ENCODE assay signal across 8 cellular contexts in genomic region chr19:17215125-17215971, GRCh38. TPM values are rescaled to one million over a fixed set of nuclear protein-coding genes. Genes with fewer than 3 reads are reported as not detected.
DNase-seq lines count a peak whose midpoint lies in the region; ATAC-seq and TF ChIP-seq lines count a peak whose summit lies in the region.

USE1 (plus strand) TSS chr19:17215357; CDS start chr19:17215406, 49 bp downstream.

- H3K27me3 ChIP-seq in GM06990 (replicated peaks; ENCODE audit: control insufficient read depth, insufficient read depth, low read length): no peaks in the 10 kb centered on the region
- H3K27me3 ChIP-seq in left ventricle myocardium inferior (ENCODE audit: low read depth): no peaks in the 10 kb centered on the region
- no peaks in the 10 kb centered on the region for H3K27me3 ChIP-seq in prostate gland (replicated peaks; ENCODE audit: insufficient read depth)

- H3K4me3 Mint-ChIP-seq in T-helper 1 cell treated with Interleukin-12 subunit alpha and Interleukin-12 subunit beta and Interleukin-4 antibody, amounts not matched to agents 30 μg/mL and 1 μg/mL, for 36 hours: peak within 1 kb of the TSS; percentile 86

- H3K9me3 Mint-ChIP-seq in T-helper 1 cell treated with Interleukin-12 subunit alpha and Interleukin-12 subunit beta and Interleukin-4 antibody, amounts not matched to agents 30 μg/mL and 1 μg/mL, for 36 hours: no peaks in the 10 kb centered on the region

- peak; percentile 82 for ATAC-seq in HG02678 (IDR thresholded peaks at IDR 0.05; ENCODE audit: unreplicated experiment)

- peak within 1 kb of the TSS; percentile 95 for H3K27ac ChIP-seq in left ventricle myocardium inferior (replicated peaks)
- peak within 1 kb of the TSS; percentile 91 to 92 for H3K27ac ChIP-seq in prostate gland

- peaks cover 9% of the 10 kb centered on the region for H3K4me1 Mint-ChIP-seq in T-helper 1 cell treated with Interleukin-12 subunit alpha and Interleukin-12 subunit beta and Interleukin-4 antibody, amounts not matched to agents 30 μg/mL and 1 μg/mL, for 36 hours (ENCODE audit: low read depth)

- H3K36me3 ChIP-seq in GM06990 (ENCODE audit: control insufficient read depth, insufficient read depth, low read length): peaks cover 25% of the 10 kb centered on the region
- peaks cover 66% of the 10 kb centered on the region for H3K36me3 ChIP-seq in left ventricle myocardium inferior
- H3K36me3 ChIP-seq in prostate gland: peaks cover 0 to 4% of the 10 kb centered on the region in 2 donors

- peaks cover 21% of the 10 kb centered on the region for H3K4me1 ChIP-seq in left ventricle myocardium inferior
- no peaks in the 10 kb centered on the region for H3K4me1 ChIP-seq in prostate gland (replicated peaks)

- DNase-seq in GM06990 (ENCODE audit: extremely low read depth, insufficient read length): peak; percentile 88
- peak; percentile 83 for DNase-seq in NCI-H1694 (lab: John Stamatoyannopoulos, UW)
- peak; percentile 74 for DNase-seq in amniotic stem cell (lab: John Stamatoyannopoulos, UW)
- DNase-seq in left ventricle myocardium inferior: peak; percentile 91
- DNase-seq in prostate gland (ENCODE audit: low spot score): peak; percentile 91
- peak; percentile 93 for DNase-seq in ureter (ENCODE audit: low spot score)

- peak within 1 kb of the TSS; percentile 80 for H3K4me3 ChIP-seq in GM06990 (replicated peaks; ENCODE audit: low read depth, low read length)
- peak within 1 kb of the TSS; percentile 74 for H3K4me3 ChIP-seq in left ventricle myocardium inferior
- H3K4me3 ChIP-seq in prostate gland: peak within 1 kb of the TSS; percentile 56 to 71

- H3K9me3 ChIP-seq in left ventricle myocardium inferior (replicated peaks): no peaks in the 10 kb centered on the region
- no peaks in the 10 kb centered on the region for H3K9me3 ChIP-seq in prostate gland

- H3K36me3 Mint-ChIP-seq in T-helper 1 cell treated with Interleukin-12 subunit alpha and Interleukin-12 subunit beta and Interleukin-4 antibody, amounts not matched to agents 30 μg/mL and 1 μg/mL, for 36 hours (ENCODE audit: low read depth): peaks cover 33% of the 10 kb centered on the region

- TF ChIP-seq CTCF in GM06990 (IDR thresholded peaks at IDR 0.05; ENCODE audit: insufficient read depth, low read length, poor library complexity, severe bottlenecking): no peak
- no peak for TF ChIP-seq CTCF in left ventricle myocardium inferior (IDR thresholded peaks at IDR 0.05; ENCODE audit: borderline replicate concordance)
- no peak for TF ChIP-seq CTCF in prostate gland (IDR thresholded peaks at IDR 0.05)

- intact Hi-C loops in left ventricle myocardium inferior (cut with micrococcal nuclease): no loop called here
- intact Hi-C loops in prostate gland (cut with DNase I): no loop called here

- H3K27ac Mint-ChIP-seq in T-helper 1 cell treated with Interleukin-12 subunit alpha and Interleukin-12 subunit beta and Interleukin-4 antibody, amounts not matched to agents 30 μg/mL and 1 μg/mL, for 36 hours: peak within 1 kb of the TSS; percentile 99

- TF ChIP-seq POLR2A in prostate gland (IDR thresholded peaks at IDR 0.05): peak; percentile 63

- no peaks in the 10 kb centered on the region for H3K27me3 Mint-ChIP-seq in T-helper 1 cell treated with Interleukin-12 subunit alpha and Interleukin-12 subunit beta and Interleukin-4 antibody, amounts not matched to agents 30 μg/mL and 1 μg/mL, for 36 hours (ENCODE audit: low read depth)

- WGBS in prostate gland: 5% methylated on average over 49 of the region's 56 CpGs

RNA-seq across cellular contexts. Expression of gene USE1, which starts in this region (rescaled TPM):
- total RNA-seq in left ventricle myocardium inferior (27.5 TPM), prostate gland (10 to 100 TPM; 24.5 to 30.3 TPM), ureter (20.2 TPM)

Comparison
In these comparisons a context has a peak if more than half of its experiments do, and no peak if none do; other contexts are left out.
1. Peak in every context shown above with its lines: DNase-seq, ATAC-seq, H3K4me3 ChIP-seq and H3K27ac ChIP-seq.